Comparison of ENCODE assay signal across 8 cellular contexts in genomic region chr20:17533396-17533795, GRCh38. TPM values are rescaled to one million over a fixed set of nuclear protein-coding genes. Genes with fewer than 3 reads are reported as not detected.
DNase-seq lines count a peak whose midpoint lies in the region; ATAC-seq and TF ChIP-seq lines count a peak whose summit lies in the region.

No MANE protein-coding gene starts in this region.

- peaks cover 1% of the 10 kb centered on the region for H3K79me1 ChIP-seq in mesenchymal stem cell (replicated peaks; ENCODE audit: low read length, poor library complexity, severe bottlenecking)

- no peak overlapping the region for H2AK5ac ChIP-seq in mesenchymal stem cell (ENCODE audit: low read length, severe bottlenecking)

- peak; percentile 14 for DNase-seq in NCI-H146 (lab: John Stamatoyannopoulos, UW)
- no peak for DNase-seq in NCI-H146 treated with DMSO at 0.1 percent for 48 hours (lab: John Stamatoyannopoulos, UW; ENCODE audit: unreplicated experiment)
- DNase-seq in NCI-H1092 treated with DMSO at 0.1 percent for 48 hours (lab: John Stamatoyannopoulos, UW) = peak; percentile 13
- DNase-seq in activated CD8-positive, alpha-beta T cell treated with anti-CD3 and anti-CD28 coated beads for 36 hours = peak; percentile 27
- peak; percentile 70 for DNase-seq in mesenchymal stem cell
- no peak for DNase-seq in activated T-cell treated with anti-CD3 and anti-CD28 coated beads, Interleukin-2, amount 50 U/mL, for 48 hours

- no peak overlapping the region for H2BK5ac ChIP-seq in mesenchymal stem cell (ENCODE audit: low read depth, low read length, poor library complexity, severe bottlenecking)

- CTCF ChIA-PET in activated CD8-positive, alpha-beta T cell treated with anti-CD3 and anti-CD28 coated beads for 36 hours (lab: Charles Lee) = interaction anchor here (1.1 to 2.1 kb wide), 5 partner anchors 10 to 365 kb away, joined by 3 to 7 read pairs (median 3); partner anchors contain the start of genes DSTN and RRBP1

- H3K27me3 ChIP-seq in mesenchymal stem cell (ENCODE audit: control insufficient read depth in 1 of 2, insufficient read depth in 1 of 2, low read length in 2 of 2) = no peaks in the 10 kb centered on the region

- no peaks in the 10 kb centered on the region for H3K9me3 Mint-ChIP-seq in activated CD8-positive, alpha-beta T cell treated with anti-CD3 and anti-CD28 coated beads for 36 hours

- POLR2A ChIA-PET in activated CD8-positive, alpha-beta T cell treated with anti-CD3 and anti-CD28 coated beads for 36 hours (lab: Charles Lee) = no interaction called here

- no peak overlapping the region for H2BK12ac ChIP-seq in mesenchymal stem cell (ENCODE audit: low read length in 2 of 2)

- no peak overlapping the region for H3K14ac ChIP-seq in mesenchymal stem cell (ENCODE audit: low read length in 2 of 2)

- no peak overlapping the region for H3K23ac ChIP-seq in mesenchymal stem cell (ENCODE audit: low read length in 2 of 2)

- ATAC-seq in activated CD8-positive, alpha-beta T cell treated with anti-CD3 and anti-CD28 coated beads for 36 hours = peak; percentile 24
- ATAC-seq in GM18861 (IDR thresholded peaks at IDR 0.05; ENCODE audit: unreplicated experiment) (no peak), GM19455 (IDR thresholded peaks at IDR 0.05; ENCODE audit: unreplicated experiment) (no peak)

- no peak overlapping the region for H2BK15ac ChIP-seq in mesenchymal stem cell (ENCODE audit: low read depth, poor library complexity, severe bottlenecking)

- intact Hi-C loops in activated CD8-positive, alpha-beta T cell treated with anti-CD3 and anti-CD28 coated beads for 36 hours (cut with micrococcal nuclease) = loop anchor here (10.0 kb wide), 1 partner anchor 361 kb away; no protein-coding TSS in a partner anchor

- H2BK120ac ChIP-seq in mesenchymal stem cell (ENCODE audit: low read depth, low read length) = no peak overlapping the region

- no peak overlapping the region for H3K27ac Mint-ChIP-seq in activated CD8-positive, alpha-beta T cell treated with anti-CD3 and anti-CD28 coated beads for 36 hours

- no peaks in the 10 kb centered on the region for H3K36me3 Mint-ChIP-seq in activated CD8-positive, alpha-beta T cell treated with anti-CD3 and anti-CD28 coated beads for 36 hours (ENCODE audit: low read depth)

- peaks cover 11% of the 10 kb centered on the region for H3K4me1 ChIP-seq in mesenchymal stem cell (ENCODE audit: control insufficient read depth, insufficient read depth, low read depth, low read length)

- H3K27ac ChIP-seq in mesenchymal stem cell (ENCODE audit: low read length, poor library complexity, severe bottlenecking) = no peak overlapping the region

- no peak overlapping the region for H3K4me3 Mint-ChIP-seq in activated CD8-positive, alpha-beta T cell treated with anti-CD3 and anti-CD28 coated beads for 36 hours

- H3K4ac ChIP-seq in mesenchymal stem cell (ENCODE audit: low read depth in 1 of 2, low read length in 2 of 2) = no peak overlapping the region

- H3K27me3 Mint-ChIP-seq in activated CD8-positive, alpha-beta T cell treated with anti-CD3 and anti-CD28 coated beads for 36 hours = peaks cover 15% of the 10 kb centered on the region

- WGBS in mesenchymal stem cell = 73% methylated on average over 1 of the region's 1 CpG

- no peak overlapping the region for H2AFZ ChIP-seq in mesenchymal stem cell (ENCODE audit: low read depth, low read length)

- H3K9me3 ChIP-seq in mesenchymal stem cell (ENCODE audit: control insufficient read depth, low read length) = no peaks in the 10 kb centered on the region

- no peak for TF ChIP-seq CTCF in activated CD8-positive, alpha-beta T cell treated with anti-CD3 and anti-CD28 coated beads for 36 hours (IDR thresholded peaks at IDR 0.05)

- no peak overlapping the region for H4K91ac ChIP-seq in mesenchymal stem cell (ENCODE audit: low read length)

- H3K18ac ChIP-seq in mesenchymal stem cell (ENCODE audit: low read depth in 1 of 2, low read length in 2 of 2) = peak overlapping the region in 1 of 2 experiments; percentile 34

- H3K9ac ChIP-seq in mesenchymal stem cell (ENCODE audit: low read length) = no peak overlapping the region

- no peak overlapping the region for H3K4me3 ChIP-seq in mesenchymal stem cell (ENCODE audit: insufficient read depth in 1 of 2, low read depth in 1 of 2, low read length in 2 of 2)

- peak overlapping the region; percentile 73 for H4K8ac ChIP-seq in mesenchymal stem cell (ENCODE audit: low read length)

- no peaks in the 10 kb centered on the region for H3K36me3 ChIP-seq in mesenchymal stem cell (ENCODE audit: control insufficient read depth in 1 of 2, insufficient read depth in 2 of 2, low read depth in 1 of 2, low read length in 2 of 2)

- H3K4me1 Mint-ChIP-seq in activated CD8-positive, alpha-beta T cell treated with anti-CD3 and anti-CD28 coated beads for 36 hours (ENCODE audit: low read depth) = peaks cover 19% of the 10 kb centered on the region

- no peak overlapping the region for H3K4me2 ChIP-seq in mesenchymal stem cell (ENCODE audit: low read length, poor library complexity, severe bottlenecking)

RNA-seq across cellular contexts. Expression of gene BFSP1, which starts 2.2 kb away (rescaled TPM):
- total RNA-seq in activated CD8-positive, alpha-beta T cell treated with anti-CD3 and anti-CD28 coated beads for 36 hours = under 1 TPM; 0.18 TPM
- polyA plus RNA-seq in mesenchymal stem cell (2013, experiment 1 of 2) = 6.3 TPM
- 6.0 TPM for polyA plus RNA-seq in mesenchymal stem cell (2013, experiment 2 of 2)

RNA-seq across cellular contexts. Expression of gene DSTN, which starts 36.5 kb away (rescaled TPM):
- total RNA-seq in activated CD8-positive, alpha-beta T cell treated with anti-CD3 and anti-CD28 coated beads for 36 hours = 10 to 100 TPM; 55.5 to 56.4 TPM
- 931 TPM for polyA plus RNA-seq in mesenchymal stem cell (2013, experiment 1 of 2)
- 914 TPM for polyA plus RNA-seq in mesenchymal stem cell (2013, experiment 2 of 2)

Comparison
In these comparisons a context has a peak if more than half of its experiments do, and no peak if none do; other contexts are left out.
1. DNase-seq: peak in NCI-H146 (single experiment), NCI-H1092 treated with DMSO at 0.1 percent for 48 hours (single experiment), activated CD8-positive, alpha-beta T cell treated with anti-CD3 and anti-CD28 coated beads for 36 hours (single experiment) and mesenchymal stem cell (single experiment); none in NCI-H146 treated with DMSO at 0.1 percent for 48 hours (single experiment) and activated T-cell treated with anti-CD3 and anti-CD28 coated beads, Interleukin-2, amount 50 U/mL, for 48 hours (0 of 2).